ENCODE assay signal across 25 cellular contexts in genomic region chr19:33039108-33039599, GRCh38. TPM values are rescaled to one million over a fixed set of nuclear protein-coding genes. Genes with fewer than 3 reads are reported as not detected.
A peak's percentile ranks its signal among the peaks of the same experiment; 100 is the strongest.
DNase-seq lines count a peak whose midpoint lies in the region; ATAC-seq and TF ChIP-seq lines count a peak whose summit lies in the region.
"Had no signal": no experiment of that assay in that cellular context is flagged by ENCODE, and none has a peak within 500 bp of the region (broad histone marks: within the 10 kb centered on the region; RNA-seq: fewer than 3 reads in every experiment).

No MANE protein-coding gene starts in this region.

- DNase-seq in Caco-2 (no peak), HCT116 (ENCODE audit: low read depth, low spot score) (no peak), cerebellar cortex (ENCODE audit: low spot score) (peak; percentile 62), foreskin fibroblast (no peak), COLO829 (ENCODE audit: low spot score) (no peak)
- DNase-seq in activated CD4-positive, alpha-beta T cell treated with anti-CD3 and anti-CD28 coated beads for 1 hour = no peak
- DNase-seq in stimulated activated CD4-positive, alpha-beta T cell treated with anti-CD3 and anti-CD28 coated beads, Interleukin-4, amount 100 ng/mL, for 4 hours = no peak
- DNase-seq: activated B cell treated with CpG ODN at 0.5 μM for 24 hours; activated CD4-positive, alpha-beta memory T cell treated with anti-CD3 and anti-CD28 coated beads, Interleukin-2, amount 10 ng/mL, durations not matched to agents 7 days and 5 days; activated gamma-delta T cell treated with Interleukin-2 at 50 U/mL for 16 hours; DMS79 treated with DMSO at 0.1 percent for 48 hours; naive thymus-derived CD8-positive, alpha-beta T cell; NCI-H1048; NCI-H2081; NCI-H446 treated with DMSO at 0.1 percent for 48 hours; RPMI8226 had no signal

- TF ChIP-seq CTCF in Caco-2 (IDR thresholded peaks at IDR 0.05; ENCODE audit: insufficient read depth in 1 of 2, low read depth in 1 of 2, low read length in 1 of 2, severe bottlenecking in 1 of 2, unreplicated experiment in 1 of 2) (no peak), HCT116 (IDR thresholded peaks at IDR 0.05 in 2 of 3, conservative IDR thresholded peaks at IDR 0.05 in 1 of 3; ENCODE audit: borderline replicate concordance in 1 of 3, insufficient read depth in 1 of 3, low read depth in 2 of 3, low read length in 2 of 3) (no peak), nephron (IDR thresholded peaks at IDR 0.05; ENCODE audit: unreplicated experiment in 3 of 3) (no peak), foreskin fibroblast (IDR thresholded peaks at IDR 0.05; ENCODE audit: low read depth, low read length) (no peak)

- H2AFZ ChIP-seq in HCT116 (ENCODE audit: low read depth, low read length, poor library complexity, severe bottlenecking) = no peak overlapping the region

- 0 out of 2 replicates have a peak overlapping the region, but pooled peaks have one; percentile 25 for H3K27ac ChIP-seq in HCT116 (ENCODE audit: low read depth, low read length)
- H3K27ac ChIP-seq: cardiac muscle cell, KMS-11, SK-N-MC, suprapubic skin had no signal

- peaks cover 32% of the 10 kb centered on the region for H3K4me1 ChIP-seq in Caco-2
- H3K4me1 ChIP-seq in HCT116 (ENCODE audit: control insufficient read depth in 1 of 2, insufficient read depth in 2 of 2, low read length in 2 of 2) = peaks cover 55 to 67% of the 10 kb centered on the region in 2 experiments
- H3K4me1 ChIP-seq: suprapubic skin had no signal

- H3K36me3 Mint-ChIP-seq in Caco-2 (ENCODE audit: insufficient read depth, unreplicated experiment) (peaks cover 96% of the 10 kb centered on the region), nephron (ENCODE audit: low read depth) (peaks cover 9% of the 10 kb centered on the region)
- H3K36me3 Mint-ChIP-seq: CD14-positive monocyte; naive thymus-derived CD8-positive, alpha-beta T cell had no signal

- H3K9me2 ChIP-seq in HCT116 (ENCODE audit: insufficient read depth) = no peaks in the 10 kb centered on the region

- H3K4me2 ChIP-seq in HCT116 (ENCODE audit: low read length) = no peak overlapping the region
- H3K4me2 ChIP-seq: KMS-11 had no signal

- ATAC-seq in HCT116 = no peak
- ATAC-seq: GM12878; naive thymus-derived CD8-positive, alpha-beta T cell had no signal

- CTCF ChIA-PET in Caco-2 (lab: Charles Lee) = no interaction called here
- CTCF ChIA-PET in HCT116 (lab: Charles Lee) = no interaction called here

- intact Hi-C loops in Caco-2 (cut with micrococcal nuclease; ENCODE audit: unreplicated experiment) = no loop called here
- intact Hi-C loops in HCT116 (cut with micrococcal nuclease) = no loop called here

- H3K36me3 ChIP-seq in Caco-2 (ENCODE audit: control insufficient read depth, insufficient read depth, low read length) (peaks cover 3% of the 10 kb centered on the region), HCT116 (ENCODE audit: control insufficient read depth in 1 of 2, insufficient read depth in 2 of 2, low read length in 2 of 2) (peaks cover 0 to 9% of the 10 kb centered on the region in 2 experiments; a peak in 2 of 4 replicates)
- H3K36me3 ChIP-seq: cardiac muscle cell, suprapubic skin had no signal

- no peaks in the 10 kb centered on the region for H3K27me3 Mint-ChIP-seq in Caco-2 (ENCODE audit: insufficient read depth, unreplicated experiment)
- no peaks in the 10 kb centered on the region for H3K27me3 Mint-ChIP-seq in nephron (ENCODE audit: low read depth)
- H3K27me3 Mint-ChIP-seq: activated B cell treated with CpG ODN at 0.5 μM for 24 hours; activated CD4-positive, alpha-beta memory T cell treated with anti-CD3 and anti-CD28 coated beads, Interleukin-2, amount 10 ng/mL, durations not matched to agents 7 days and 5 days; memory B cell; naive thymus-derived CD8-positive, alpha-beta T cell had no signal

- no peak for TF ChIP-seq POLR2A in HCT116 (IDR thresholded peaks at IDR 0.05; ENCODE audit: borderline replicate concordance, extremely low read depth, insufficient read depth, insufficient read length)

- H3K4me1 Mint-ChIP-seq in Caco-2 (ENCODE audit: low read depth, unreplicated experiment) = peaks cover 30% of the 10 kb centered on the region
- H3K4me1 Mint-ChIP-seq in nephron = peaks cover 9% of the 10 kb centered on the region

- BruUV-seq in Caco-2 (replicated peaks; lab: Mats Ljungman, UMichigan) = no TSS peak
- BruUV-seq in HCT116 (replicated peaks; lab: Mats Ljungman, UMichigan) = no TSS peak

- RAD21 ChIA-PET in HCT116 (lab: Charles Lee; ENCODE audit: low non-redundant PET in 1 of 2, low total read pairs in 2 of 2, uncharacterized antibody in 2 of 2, unreplicated experiment in 2 of 2) = no interaction called here

- peaks cover 79% of the 10 kb centered on the region for H3K79me2 ChIP-seq in HCT116 (ENCODE audit: insufficient read depth, low read length)

- no peaks in the 10 kb centered on the region for H3K9me3 ChIP-seq in Caco-2
- no peaks in the 10 kb centered on the region for H3K9me3 ChIP-seq in HCT116 (ENCODE audit: control insufficient read depth in 1 of 2, insufficient read depth in 1 of 2, low read depth in 1 of 2, low read length in 2 of 2)
- H3K9me3 ChIP-seq: suprapubic skin had no signal

- POLR2A ChIA-PET in Caco-2 (lab: Charles Lee) = interaction anchor here (0.6 kb wide), 1 partner anchor 10 kb away, joined by 3 read pairs; no protein-coding TSS in a partner anchor
- POLR2A ChIA-PET in HCT116 (lab: Charles Lee) = no interaction called here

- H3K9me3 Mint-ChIP-seq in Caco-2 (ENCODE audit: unreplicated experiment) (no peaks in the 10 kb centered on the region), nephron (no peaks in the 10 kb centered on the region)
- H3K9me3 Mint-ChIP-seq: activated B cell treated with CpG ODN at 0.5 μM for 24 hours; activated CD4-positive, alpha-beta memory T cell treated with anti-CD3 and anti-CD28 coated beads, Interleukin-2, amount 10 ng/mL, durations not matched to agents 7 days and 5 days; dendritic cell treated with granulocyte-macrophage colony-stimulating factor and Interleukin-4, amounts not matched to agents 40 ng/mL and 50 ng/mL, for 4 days; memory B cell; naive thymus-derived CD8-positive, alpha-beta T cell had no signal

- H3K27ac Mint-ChIP-seq in Caco-2 (ENCODE audit: unreplicated experiment) (peak overlapping the region; percentile 85), nephron (peak overlapping the region in 2 of 3 experiments; percentile 41 to 89)
- H3K27ac Mint-ChIP-seq: activated B cell treated with CpG ODN at 0.5 μM for 24 hours; activated CD4-positive, alpha-beta memory T cell treated with anti-CD3 and anti-CD28 coated beads, Interleukin-2, amount 10 ng/mL, durations not matched to agents 7 days and 5 days; CD14-positive monocyte; dendritic cell treated with granulocyte-macrophage colony-stimulating factor and Interleukin-4, amounts not matched to agents 40 ng/mL and 50 ng/mL, for 4 days; memory B cell had no signal

- H3K9ac ChIP-seq in HCT116 (ENCODE audit: low read length) = no peak overlapping the region
- H3K9ac ChIP-seq: KMS-11 had no signal

- TF ChIP-seq RAD21 in HCT116 (IDR thresholded peaks at IDR 0.05; ENCODE audit: low read depth) = no peak

- H4K20me1 ChIP-seq in HCT116 (ENCODE audit: insufficient read depth) = no peaks in the 10 kb centered on the region

- H3K4me3 ChIP-seq in Caco-2 (ENCODE audit: low read depth, low read length) (no peak overlapping the region), HCT116 (replicated peaks in 1 of 2; ENCODE audit: low read depth in 1 of 2, low read length in 2 of 2) (no peak overlapping the region), foreskin fibroblast (ENCODE audit: low read depth in 1 of 2, low read length in 2 of 2) (no peak overlapping the region)
- H3K4me3 ChIP-seq: cardiac muscle cell, GM12878, SK-N-MC, suprapubic skin had no signal

- H3K27me3 ChIP-seq in Caco-2 (replicated peaks; ENCODE audit: control insufficient read depth, insufficient read depth, low read length) = no peaks in the 10 kb centered on the region
- no peaks in the 10 kb centered on the region for H3K27me3 ChIP-seq in HCT116 (ENCODE audit: insufficient read depth, low read length)
- H3K27me3 ChIP-seq: cardiac muscle cell, suprapubic skin had no signal

- no peak overlapping the region for H3K4me3 Mint-ChIP-seq in Caco-2 (ENCODE audit: unreplicated experiment)
- H3K4me3 Mint-ChIP-seq in nephron = no peak overlapping the region
- H3K4me3 Mint-ChIP-seq: activated B cell treated with CpG ODN at 0.5 μM for 24 hours; activated CD4-positive, alpha-beta memory T cell treated with anti-CD3 and anti-CD28 coated beads, Interleukin-2, amount 10 ng/mL, durations not matched to agents 7 days and 5 days; CD14-positive monocyte; dendritic cell treated with granulocyte-macrophage colony-stimulating factor and Interleukin-4, amounts not matched to agents 40 ng/mL and 50 ng/mL, for 4 days; memory B cell had no signal

TF ChIP-seq in HCT116, 20 proteins besides CTCF, POLR2A, EP300 and RAD21 (continues in another document):
- TF ChIP-seq POLR2AphosphoS5 (IDR thresholded peaks at IDR 0.05; ENCODE audit: low read depth, low read length) (no peak), TCF7L2 (IDR thresholded peaks at IDR 0.05; ENCODE audit: borderline replicate concordance, extremely low read depth, insufficient read depth, insufficient read length) (no peak), CBX3 (IDR thresholded peaks at IDR 0.05; ENCODE audit: low read depth) (no peak), MAX (IDR thresholded peaks at IDR 0.05) (no peak), ZFX (IDR thresholded peaks at IDR 0.05) (no peak), SIN3A (IDR thresholded peaks at IDR 0.05; ENCODE audit: low read depth) (no peak), SRF (IDR thresholded peaks at IDR 0.05; ENCODE audit: low read depth) (no peak), JUND (IDR thresholded peaks at IDR 0.05) (no peak)

RNA-seq across cellular contexts. Expression of gene RHPN2, which starts 25.5 kb away (rescaled TPM):
- total RNA-seq in Caco-2 (2022) = 69.5 and 78.5 TPM in 2 replicates
- total RNA-seq in HCT116 (2021; ENCODE audit: unreplicated experiment) = 33.3 TPM
- polyA plus RNA-seq in HCT116 (2012) = 38.8 and 41.5 TPM in 2 replicates

RNA-seq across cellular contexts. Expression of gene GPATCH1, which starts 41.8 kb away (rescaled TPM):
- total RNA-seq in Caco-2 (2022) = 16.1 and 17.1 TPM in 2 replicates
- 7.8 TPM for total RNA-seq in HCT116 (2021; ENCODE audit: unreplicated experiment)
- polyA plus RNA-seq in HCT116 (2012) = 4.5 and 5.2 TPM in 2 replicates
